24 cellular contexts compared by ENCODE assay signal in genomic region chr18:69584429-69584828, GRCh38.
"Had no signal": no experiment of that assay in that cellular context is flagged by ENCODE, and none has a peak within 500 bp of the region (broad histone marks: within the 10 kb centered on the region; RNA-seq: fewer than 3 reads in every experiment).

No MANE protein-coding gene starts in this region.

- ATAC-seq: natural killer cell; psoas muscle; right cardiac atrium; right lobe of liver; stimulated activated effector memory CD8-positive, alpha-beta T cell treated with anti-CD3 and anti-CD28 coated beads, Interleukin-12 subunit alpha, Interleukin-12 subunit beta, amount 100 ng/mL, for 72 hours; stimulated activated naive B cell treated with anti-CD40 and anti-IgM and Interleukin-4, amounts not matched to agents 10 μg/mL and 1 μg/mL and 100 μg/mL, for 72 hours had no signal

- H2AFZ ChIP-seq: neural progenitor cell, parathyroid adenoma had no signal

- H3K36me3 ChIP-seq: neural progenitor cell, ovary, right lobe of liver, sigmoid colon, stomach, thoracic aorta, thyroid gland, tibial nerve, upper lobe of left lung, vagina had no signal

- H3K27me3 ChIP-seq: neural progenitor cell, ovary, right lobe of liver, sigmoid colon, stomach, thyroid gland, tibial nerve, upper lobe of left lung, vagina had no signal

- H3K27ac ChIP-seq: neural progenitor cell, ovary, parathyroid adenoma, psoas muscle, right lobe of liver, sigmoid colon, stomach, thoracic aorta, thyroid gland, tibial nerve, upper lobe of left lung, vagina had no signal

- H3K9me3 ChIP-seq: ovary, right lobe of liver, sigmoid colon, stomach, thoracic aorta, thyroid gland, tibial nerve, upper lobe of left lung, vagina had no signal

- H3K79me2 ChIP-seq: parathyroid adenoma had no signal

- H3K4me2 ChIP-seq: neural progenitor cell had no signal

- H3K9ac ChIP-seq: neural progenitor cell, parathyroid adenoma had no signal

- DNase-seq: natural killer cell; occipital lobe; ovary; psoas muscle; right cardiac atrium; right lobe of liver; sigmoid colon; small intestine; stimulated activated CD4-positive, alpha-beta T cell treated with anti-CD3 and anti-CD28 coated beads, Interleukin-15, amount 100 ng/mL, for 24 hours; stimulated activated CD4-positive, alpha-beta T cell treated with anti-CD3 and anti-CD28 coated beads, Interleukin-2, amount 100 ng/mL, for 24 hours; stimulated activated CD4-positive, alpha-beta T cell treated with anti-CD3 and anti-CD28 coated beads, Interleukin-2, amount 100 ng/mL, for 48 hours; stimulated activated CD4-positive, alpha-beta T cell treated with anti-CD3 and anti-CD28 coated beads, Interleukin-4, amount 100 ng/mL, for 24 hours; stimulated activated naive B cell treated with anti-CD40 and anti-IgM and Interleukin-4, amounts not matched to agents 10 μg/mL and 1 μg/mL and 100 μg/mL, for 72 hours; stimulated activated naive CD4-positive, alpha-beta T cell treated with Interleukin-2 at 50 U/mL for 16 hours; stomach; thyroid gland; trophoblast cell; upper lobe of left lung had no signal

- H3K4me3 ChIP-seq: neural progenitor cell, ovary, psoas muscle, right lobe of liver, sigmoid colon, stomach, thoracic aorta, thyroid gland, tibial nerve, upper lobe of left lung, vagina had no signal

- H3K4me1 ChIP-seq: neural progenitor cell, parathyroid adenoma, psoas muscle, right lobe of liver, sigmoid colon, stomach, thyroid gland, vagina had no signal
